In genomic region chr11:1852885-1853284, GRCh38 we compare ENCODE assay signal across 7 cellular contexts. TPM values are rescaled to one million over a fixed set of nuclear protein-coding genes. Genes with fewer than 3 reads are reported as not detected.
A peak's percentile ranks its signal among the peaks of the same experiment; 100 is the strongest.
DNase-seq lines count a peak whose midpoint lies in the region; ATAC-seq lines count a peak whose summit lies in the region.

A gene with protein sequence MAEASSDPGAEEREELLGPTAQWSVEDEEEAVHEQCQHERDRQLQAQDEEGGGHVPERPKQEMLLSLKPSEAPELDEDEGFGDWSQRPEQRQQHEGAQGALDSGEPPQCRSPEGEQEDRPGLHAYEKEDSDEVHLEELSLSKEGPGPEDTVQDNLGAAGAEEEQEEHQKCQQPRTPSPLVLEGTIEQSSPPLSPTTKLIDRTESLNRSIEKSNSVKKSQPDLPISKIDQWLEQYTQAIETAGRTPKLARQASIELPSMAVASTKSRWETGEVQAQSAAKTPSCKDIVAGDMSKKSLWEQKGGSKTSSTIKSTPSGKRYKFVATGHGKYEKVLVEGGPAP (plus strand): TSS chr11:1853084. CDS start chr11:1853145, 61 bp downstream.

- no peak within 1 kb of the TSS for H3K27ac ChIP-seq in right cardiac atrium (ENCODE audit: low read length)

- no peak within 1 kb of the TSS for H3K4me3 ChIP-seq in right cardiac atrium (ENCODE audit: low read length)

- 72% methylated on average over 18 of the region's 18 CpGs for WGBS in right cardiac atrium

- H3K4me3 Mint-ChIP-seq in activated CD8-positive, alpha-beta T cell treated with anti-CD3 and anti-CD28 coated beads, Interleukin-2, amount 10 ng/mL, durations not matched to agents 7 days and 5 days, result peak within 1 kb of the TSS; percentile 99

- no peaks in the 10 kb centered on the region for H3K27me3 ChIP-seq in right cardiac atrium (ENCODE audit: control insufficient read depth, insufficient read depth)

- peaks cover 63% of the 10 kb centered on the region for H3K4me1 Mint-ChIP-seq in activated CD8-positive, alpha-beta T cell treated with anti-CD3 and anti-CD28 coated beads, Interleukin-2, amount 10 ng/mL, durations not matched to agents 7 days and 5 days (ENCODE audit: low read depth)

- DNase-seq in activated CD8-positive, alpha-beta T cell treated with anti-CD3 and anti-CD28 coated beads, Interleukin-2, amount 10 ng/mL, durations not matched to agents 7 days and 5 days, result peak; percentile 93
- DNase-seq in right cardiac atrium, result peak in 1 of 3 donors; percentile 68
- peak; percentile 53 for DNase-seq in stimulated activated CD8-positive, alpha-beta memory T cell treated with anti-CD3 and anti-CD28 coated beads, Interleukin-15, amount 100 ng/mL, for 1 hour (ENCODE audit: low read depth)
- no peak for DNase-seq in DMS 273 (lab: John Stamatoyannopoulos, UW; ENCODE audit: unreplicated experiment)
- no peak for DNase-seq in NCI-H2107 (lab: John Stamatoyannopoulos, UW)

- H3K27me3 Mint-ChIP-seq in activated CD8-positive, alpha-beta T cell treated with anti-CD3 and anti-CD28 coated beads, Interleukin-2, amount 10 ng/mL, durations not matched to agents 7 days and 5 days (ENCODE audit: low read depth), result peaks cover 3% of the 10 kb centered on the region

- intact Hi-C loops in right cardiac atrium (cut with DNase I), result loop anchor here in 1 of 4 donors (10.0 kb wide), 1 partner anchor 62 kb away; the partner anchor contains the start of gene TNNT3

- ATAC-seq in GM19438 (IDR thresholded peaks at IDR 0.05; ENCODE audit: low read depth, unreplicated experiment) (peak; percentile 43), HG03565 (IDR thresholded peaks at IDR 0.05; ENCODE audit: unreplicated experiment) (peak; percentile 40), right cardiac atrium (no peak)
- peak; percentile 63 for ATAC-seq in activated CD8-positive, alpha-beta T cell treated with anti-CD3 and anti-CD28 coated beads, Interleukin-2, amount 10 ng/mL, durations not matched to agents 7 days and 5 days

- CTCF ChIA-PET in activated CD8-positive, alpha-beta T cell treated with anti-CD3 and anti-CD28 coated beads, Interleukin-2, amount 10 ng/mL, durations not matched to agents 7 days and 5 days (lab: Charles Lee), result interaction anchor here (0.9 to 3.1 kb wide), 10 partner anchors 14 to 200 kb away, joined by 3 to 23 read pairs (median 4); partner anchors contain the start of genes SYT8 and TNNI2

- peaks cover 24% of the 10 kb centered on the region for H3K36me3 Mint-ChIP-seq in activated CD8-positive, alpha-beta T cell treated with anti-CD3 and anti-CD28 coated beads, Interleukin-2, amount 10 ng/mL, durations not matched to agents 7 days and 5 days (ENCODE audit: low read depth)

- no peaks in the 10 kb centered on the region for H3K4me1 ChIP-seq in right cardiac atrium (ENCODE audit: control insufficient read depth, insufficient read depth, low read length)

- no peaks in the 10 kb centered on the region for H3K9me3 Mint-ChIP-seq in activated CD8-positive, alpha-beta T cell treated with anti-CD3 and anti-CD28 coated beads, Interleukin-2, amount 10 ng/mL, durations not matched to agents 7 days and 5 days (ENCODE audit: insufficient read depth)

- POLR2A ChIA-PET in activated CD8-positive, alpha-beta T cell treated with anti-CD3 and anti-CD28 coated beads, Interleukin-2, amount 10 ng/mL, durations not matched to agents 7 days and 5 days (lab: Charles Lee), result interaction anchor here (0.6 to 3.8 kb wide), 7 partner anchors 9 to 64 kb away, joined by 3 to 16 read pairs (median 4); partner anchors contain the start of gene TNNI2

- H3K9me3 ChIP-seq in right cardiac atrium (ENCODE audit: control insufficient read depth, low read length), result no peaks in the 10 kb centered on the region

- peak within 1 kb of the TSS; percentile 98 for H3K27ac Mint-ChIP-seq in activated CD8-positive, alpha-beta T cell treated with anti-CD3 and anti-CD28 coated beads, Interleukin-2, amount 10 ng/mL, durations not matched to agents 7 days and 5 days

RNA-seq across cellular contexts. Expression of the gene that starts here (rescaled TPM):
- 100 to 1,000 TPM; 463 to 477 TPM for total RNA-seq in activated CD8-positive, alpha-beta T cell treated with anti-CD3 and anti-CD28 coated beads, Interleukin-2, amount 10 ng/mL, durations not matched to agents 7 days and 5 days
- total RNA-seq in right cardiac atrium, result 10 to 100 TPM in 3 of 4 donors, 1 to 10 TPM in 1; 7.6 to 18.3 (median 14.8) TPM
- 11.7 TPM for polyA plus RNA-seq in right cardiac atrium

Comparison
In these comparisons a context has a peak if more than half of its experiments do, and no peak if none do; other contexts are left out.
1. RNA of the gene that starts here (total RNA-seq): 463 to 477 TPM in activated CD8-positive, alpha-beta T cell treated with anti-CD3 and anti-CD28 coated beads, Interleukin-2, amount 10 ng/mL, durations not matched to agents 7 days and 5 days; 7.6 to 18.3 TPM in right cardiac atrium; every median in the first group is over 10 times any median in the second.
2. ATAC-seq: peak in GM19438 (single experiment), HG03565 (single experiment) and activated CD8-positive, alpha-beta T cell treated with anti-CD3 and anti-CD28 coated beads, Interleukin-2, amount 10 ng/mL, durations not matched to agents 7 days and 5 days (single experiment); none in right cardiac atrium (0 of 2).
3. DNase-seq: peak in activated CD8-positive, alpha-beta T cell treated with anti-CD3 and anti-CD28 coated beads, Interleukin-2, amount 10 ng/mL, durations not matched to agents 7 days and 5 days (single experiment) and stimulated activated CD8-positive, alpha-beta memory T cell treated with anti-CD3 and anti-CD28 coated beads, Interleukin-15, amount 100 ng/mL, for 1 hour (single experiment); none in DMS 273 (single experiment) and NCI-H2107 (single experiment).